In the genomic region with DNA sequence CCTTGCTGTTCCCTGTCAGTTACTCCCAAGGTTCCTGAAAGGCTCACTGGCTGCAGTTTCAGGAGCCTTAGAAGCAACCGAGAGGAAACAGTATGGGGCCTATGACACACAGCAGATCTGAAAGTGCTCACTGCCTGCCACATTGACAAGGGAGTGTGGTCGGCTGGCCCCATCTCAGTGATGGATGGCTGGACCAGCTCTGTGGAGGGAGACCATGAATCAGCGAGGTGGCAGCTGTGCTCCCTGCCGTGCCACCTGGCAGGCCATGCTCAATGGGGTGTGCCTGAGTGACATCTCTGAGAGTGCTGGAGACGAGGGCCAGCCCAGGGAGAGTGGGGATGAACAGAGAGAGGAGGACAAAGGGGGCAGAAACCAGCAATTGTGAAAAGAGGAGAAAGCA, we compare ENCODE assay signal across 8 cellular contexts. TPM values are rescaled to one million over a fixed set of nuclear protein-coding genes. Genes with fewer than 3 reads are reported as not detected.
DNase-seq lines count a peak whose midpoint lies in the region; ATAC-seq and TF ChIP-seq lines count a peak whose summit lies in the region.

No MANE protein-coding gene starts in this region.

- H3K9me3 Mint-ChIP-seq in glutamatergic neuron (ENCODE audit: unreplicated experiment): no peaks in the 10 kb centered on the region

- H3K9me3 ChIP-seq in stomach: no peaks in the 10 kb centered on the region

- H3K4me3 ChIP-seq in stomach: no peak overlapping the region

- H3K36me3 Mint-ChIP-seq in glutamatergic neuron (ENCODE audit: unreplicated experiment): peaks cover 5% of the 10 kb centered on the region

- WGBS in stomach, 5 donors: 57 to 67% (median 61%) methylated on average over 5 of the region's 5 CpGs

- peak; percentile 94 for ATAC-seq in GM21619 (IDR thresholded peaks at IDR 0.05; ENCODE audit: unreplicated experiment)
- ATAC-seq in HG03432 (IDR thresholded peaks at IDR 0.05; ENCODE audit: unreplicated experiment): peak; percentile 99

- TF ChIP-seq EP300 in stomach (IDR thresholded peaks at IDR 0.05): no peak

- intact Hi-C loops in stomach (cut with DNase I; ENCODE audit: low total_unique reads): no loop called here

- no peaks in the 10 kb centered on the region for H3K27me3 ChIP-seq in stomach

- no peak overlapping the region for H3K27ac Mint-ChIP-seq in glutamatergic neuron (ENCODE audit: unreplicated experiment)

- no peaks in the 10 kb centered on the region for H3K27me3 Mint-ChIP-seq in glutamatergic neuron (ENCODE audit: unreplicated experiment)

- TF ChIP-seq CTCF in glutamatergic neuron (IDR thresholded peaks at IDR 0.05; ENCODE audit: partially characterized antibody, unreplicated experiment) (no peak), stomach (IDR thresholded peaks at IDR 0.05) (no peak)

- peaks cover 0 to 16% (median 4%) of the 10 kb centered on the region in 4 donors for H3K36me3 ChIP-seq in stomach

- peaks cover 3% of the 10 kb centered on the region for H3K4me1 Mint-ChIP-seq in glutamatergic neuron (ENCODE audit: low read depth, unreplicated experiment)

- no peak for TF ChIP-seq POLR2A in stomach (IDR thresholded peaks at IDR 0.05)

- DNase-seq in DMS53 (lab: John Stamatoyannopoulos, UW) (peak; percentile 12), DMS53 treated with DMSO at 0.1 percent for 48 hours (lab: John Stamatoyannopoulos, UW; ENCODE audit: unreplicated experiment) (no peak), glutamatergic neuron (no peak), stomach (no peak), caudate nucleus (lab: John Stamatoyannopoulos, UW) (no peak)
- DNase-seq in activated T-cell treated with anti-CD3 and anti-CD28 coated beads, Interleukin-2, amount 50 U/mL, for 48 hours: no peak

- H3K4me1 ChIP-seq in stomach: no peaks in the 10 kb centered on the region

- H3K27ac ChIP-seq in stomach (no peak overlapping the region), caudate nucleus (ENCODE audit: low read depth, low read length) (no peak overlapping the region)

- peak overlapping the region; percentile 10 for H3K4me3 Mint-ChIP-seq in glutamatergic neuron (ENCODE audit: unreplicated experiment)

RNA-seq across cellular contexts. Expression of gene DOCK2, which starts 49.1 kb away (rescaled TPM):
- total RNA-seq in glutamatergic neuron (ENCODE audit: unreplicated experiment) (0.66 TPM), stomach (10 to 100 TPM in 4 of 5 donors, 1 to 10 TPM in 1; 3.2 to 50.2 (median 12.9) TPM)
- 1 to 10 TPM; 2.1 to 5.3 (median 3.5) TPM for polyA plus RNA-seq in stomach
